Comparison of ENCODE assay signal across 8 cellular contexts in genomic region chr16:30609928-30610839, GRCh38. TPM values are rescaled to one million over a fixed set of nuclear protein-coding genes. Genes with fewer than 3 reads are reported as not detected.
DNase-seq lines count a peak whose midpoint lies in the region; ATAC-seq and TF ChIP-seq lines count a peak whose summit lies in the region.

ZNF689 (minus strand) TSS chr16:30610389; CDS start chr16:30610041, 348 bp downstream.

- H3K4me3 Mint-ChIP-seq in activated CD4-positive, alpha-beta T cell treated with anti-CD3 and anti-CD28 coated beads, Interleukin-2, amount 10 ng/mL, durations not matched to agents 7 days and 5 days: peak within 1 kb of the TSS; percentile 86

- H3K4me3 ChIP-seq in BJ (ENCODE audit: low read depth, low read length): peak within 1 kb of the TSS; percentile 72

- peaks cover under 1% of the 10 kb centered on the region for H3K36me3 ChIP-seq in BJ (ENCODE audit: control insufficient read depth, insufficient read depth, low read length)

- CTCF ChIA-PET in BJ (lab: Yijun Ruan, JAX): interaction anchor here (1.4 to 2.8 kb wide), 3 partner anchors 12 to 161 kb away, joined by 4 to 16 read pairs (median 5); no protein-coding TSS in a partner anchor
- CTCF ChIA-PET in activated CD4-positive, alpha-beta T cell treated with anti-CD3 and anti-CD28 coated beads, Interleukin-2, amount 10 ng/mL, durations not matched to agents 7 days and 5 days (lab: Charles Lee): interaction anchor here (0.6 to 2.2 kb wide), 11 partner anchors 10 to 519 kb away, joined by 3 to 11 read pairs (median 3); partner anchors contain the start of genes DCTPP1, PRR14 and TBX6

- TF ChIP-seq CTCF in BJ (IDR thresholded peaks at IDR 0.05; ENCODE audit: insufficient read depth, low read depth, low read length): no peak

- no peaks in the 10 kb centered on the region for H3K27me3 Mint-ChIP-seq in activated CD4-positive, alpha-beta T cell treated with anti-CD3 and anti-CD28 coated beads, Interleukin-2, amount 10 ng/mL, durations not matched to agents 7 days and 5 days

- no peaks in the 10 kb centered on the region for H3K9me3 Mint-ChIP-seq in activated CD4-positive, alpha-beta T cell treated with anti-CD3 and anti-CD28 coated beads, Interleukin-2, amount 10 ng/mL, durations not matched to agents 7 days and 5 days

- DNase-seq in BJ (ENCODE audit: low read depth) (peak; percentile 82), NCI-H69 (lab: John Stamatoyannopoulos, UW) (peak; percentile 99), dedifferentiated amniotic fluid mesenchymal stem cell (ENCODE audit: extremely low spot score) (peak; percentile 97), left kidney (ENCODE audit: low read depth, low spot score) (peak; percentile 99)
- peak; percentile 96 for DNase-seq in activated CD4-positive, alpha-beta T cell treated with anti-CD3 and anti-CD28 coated beads, Interleukin-2, amount 10 ng/mL, durations not matched to agents 7 days and 5 days
- DNase-seq in stimulated activated CD4-positive, alpha-beta T cell treated with anti-CD3 and anti-CD28 coated beads, Interleukin-2, amount 100 ng/mL, for 24 hours: peak; percentile 92 to 94

- no peaks in the 10 kb centered on the region for H3K27me3 ChIP-seq in BJ (ENCODE audit: control insufficient read depth, insufficient read depth, low read length)

- ATAC-seq in GM19324 (IDR thresholded peaks at IDR 0.05; ENCODE audit: low FRiP score, unreplicated experiment) (peak; percentile 85), HG03469 (IDR thresholded peaks at IDR 0.05; ENCODE audit: unreplicated experiment) (peak; percentile 58)

- POLR2A ChIA-PET in BJ (lab: Charles Lee): interaction anchor here (0.8 kb wide), 1 partner anchor 75 kb away, joined by 3 read pairs; no protein-coding TSS in a partner anchor
- POLR2A ChIA-PET in activated CD4-positive, alpha-beta T cell treated with anti-CD3 and anti-CD28 coated beads, Interleukin-2, amount 10 ng/mL, durations not matched to agents 7 days and 5 days (lab: Charles Lee): interaction anchor here (0.5 to 1.2 kb wide), 8 partner anchors 17 to 519 kb away, joined by 3 to 5 read pairs (median 3); partner anchors contain the start of genes DCTPP1, ITGAL, PRR14 and TBX6

- peaks cover 24% of the 10 kb centered on the region for H3K4me1 Mint-ChIP-seq in activated CD4-positive, alpha-beta T cell treated with anti-CD3 and anti-CD28 coated beads, Interleukin-2, amount 10 ng/mL, durations not matched to agents 7 days and 5 days

- peaks cover 14% of the 10 kb centered on the region for H3K36me3 Mint-ChIP-seq in activated CD4-positive, alpha-beta T cell treated with anti-CD3 and anti-CD28 coated beads, Interleukin-2, amount 10 ng/mL, durations not matched to agents 7 days and 5 days (ENCODE audit: low read depth)

- H3K27ac Mint-ChIP-seq in activated CD4-positive, alpha-beta T cell treated with anti-CD3 and anti-CD28 coated beads, Interleukin-2, amount 10 ng/mL, durations not matched to agents 7 days and 5 days: peak within 1 kb of the TSS; percentile 97

RNA-seq across cellular contexts. Expression of gene ZNF689, which starts in this region (rescaled TPM):
- polyA plus RNA-seq in BJ (2011; rRNA removed): 3.6 and 4.1 TPM in 2 replicates
- 4.9 and 10.9 TPM in 2 replicates for polyA minus RNA-seq in BJ (2011; rRNA and poly(A)+ RNA removed)
- 10 to 100 TPM; 12.8 to 13.8 TPM for total RNA-seq in activated CD4-positive, alpha-beta T cell treated with anti-CD3 and anti-CD28 coated beads, Interleukin-2, amount 10 ng/mL, durations not matched to agents 7 days and 5 days

Comparison
In these comparisons a context has a peak if more than half of its experiments do, and no peak if none do; other contexts are left out.
1. Peak in every context shown above with its lines: DNase-seq, ATAC-seq and H3K4me3 ChIP-seq.